ENCODE assay signal across 24 cellular contexts in genomic region chr5:113242481-113243348, GRCh38.
A peak's percentile ranks its signal among the peaks of the same experiment; 100 is the strongest.
DNase-seq lines count a peak whose midpoint lies in the region; ATAC-seq, FAIRE-seq and TF ChIP-seq lines count a peak whose summit lies in the region.
"Had no signal": no experiment of that assay in that cellular context is flagged by ENCODE, and none has a peak within 500 bp of the region (broad histone marks: within the 10 kb centered on the region; RNA-seq: fewer than 3 reads in every experiment).

No MANE protein-coding gene starts in this region.

- ATAC-seq in GM23338 (no peak), PC-3 (peak; percentile 35; the same call in 1 of the 2 replicates), HG03175 (IDR thresholded peaks at IDR 0.05; ENCODE audit: unreplicated experiment) (no peak)
- ATAC-seq: heart right ventricle; left lobe of liver; natural killer cell treated with Interleukin-12 subunit alpha and Interleukin-12 subunit beta and Interleukin-15 and Interleukin-18, amount 100 ng/mL, for 72 hours; right lobe of liver; SK-N-SH treated with all-trans-retinoic acid at 6 μM for 48 hours had no signal

- H3K4me2 ChIP-seq in GM23338 (no peak overlapping the region), PC-3 (ENCODE audit: low read length) (no peak overlapping the region), osteoblast (ENCODE audit: insufficient read depth, low read length) (no peak overlapping the region)

- BruUV-seq in PC-3 (replicated peaks; lab: Mats Ljungman, UMichigan): no TSS peak

- no peak for FAIRE-seq in frontal cortex (lab: Jason Lieb, UNC)

- H2AFZ ChIP-seq in GM23338: no peak overlapping the region
- H2AFZ ChIP-seq in PC-3 (ENCODE audit: low read length): no peak overlapping the region
- no peak overlapping the region for H2AFZ ChIP-seq in osteoblast (ENCODE audit: low read length)

- POLR2A ChIA-PET in PC-3 (lab: Charles Lee; ENCODE audit: unreplicated experiment): no interaction called here

- in situ Hi-C loops in HAP-1 (cut with MboI; ENCODE audit: low sequenced_read_pairs): no loop called here

- H3K9ac ChIP-seq in PC-3 (ENCODE audit: low read length): no peak overlapping the region

- H3K4me3 ChIP-seq in GM23338: no peak overlapping the region
- H3K4me3 ChIP-seq in PC-3 (ENCODE audit: low read length): no peak overlapping the region
- H3K4me3 ChIP-seq in epithelial cell of esophagus (ENCODE audit: low read length): no peak overlapping the region
- no peak overlapping the region for H3K4me3 ChIP-seq in osteoblast (ENCODE audit: insufficient read depth, low read length)
- H3K4me3 ChIP-seq in HAP-1: no peak overlapping the region
- H3K4me3 ChIP-seq: heart right ventricle, Peyer's patch, right lobe of liver had no signal

- CTCF ChIA-PET in PC-3 (lab: Charles Lee): no interaction called here

- peaks cover 5% of the 10 kb centered on the region for H3K27me3 Mint-ChIP-seq in GM23338 (ENCODE audit: insufficient read depth, low read depth, poor library complexity)

- H3K4me1 ChIP-seq in GM23338 (ENCODE audit: insufficient read depth) (peaks cover 23% of the 10 kb centered on the region), PC-3 (ENCODE audit: insufficient read depth, low read length) (0 out of 2 replicates have a peak, but pooled peaks cover 13% of the 10 kb centered on the region), osteoblast (ENCODE audit: insufficient read depth, low read length) (peaks cover 8% of the 10 kb centered on the region), HAP-1 (no peaks in the 10 kb centered on the region)

- H3K4me3 Mint-ChIP-seq in GM23338: no peak overlapping the region
- H3K4me3 Mint-ChIP-seq: CD14-positive monocyte; H9; natural killer cell treated with Interleukin-12 subunit alpha and Interleukin-12 subunit beta and Interleukin-15 and Interleukin-18, amount 100 ng/mL, for 72 hours had no signal

- H4K20me1 ChIP-seq in GM23338 (replicated peaks; ENCODE audit: insufficient read depth): no peaks in the 10 kb centered on the region
- no peaks in the 10 kb centered on the region for H4K20me1 ChIP-seq in PC-3 (ENCODE audit: low read length)
- no peaks in the 10 kb centered on the region for H4K20me1 ChIP-seq in osteoblast (ENCODE audit: insufficient read depth, low read length)

- H3K27me3 ChIP-seq in GM23338 (ENCODE audit: insufficient read depth) (no peaks in the 10 kb centered on the region), PC-3 (ENCODE audit: low read length) (peaks cover 6% of the 10 kb centered on the region; the same call in 1 of the 2 replicates), osteoblast (ENCODE audit: insufficient read depth, low read length) (no peaks in the 10 kb centered on the region), HAP-1 (ENCODE audit: low read depth) (no peaks in the 10 kb centered on the region)
- H3K27me3 ChIP-seq: heart right ventricle, Peyer's patch, right lobe of liver had no signal

- intact Hi-C loops in PC-3 (cut with micrococcal nuclease): no loop called here

- H3K36me3 Mint-ChIP-seq in GM23338 (ENCODE audit: low read depth): no peaks in the 10 kb centered on the region
- H3K36me3 Mint-ChIP-seq: CD14-positive monocyte; natural killer cell treated with Interleukin-12 subunit alpha and Interleukin-12 subunit beta and Interleukin-15 and Interleukin-18, amount 100 ng/mL, for 72 hours had no signal

- H3K27ac ChIP-seq in GM23338 (ENCODE audit: low read depth) (no peak overlapping the region), PC-3 (ENCODE audit: low read length) (no peak overlapping the region), osteoblast (ENCODE audit: low read depth, low read length) (no peak overlapping the region)
- H3K27ac ChIP-seq: heart right ventricle, Peyer's patch, right lobe of liver had no signal

- H3K9me2 ChIP-seq in GM23338 (ENCODE audit: insufficient read depth) (no peaks in the 10 kb centered on the region), PC-3 (replicated peaks; ENCODE audit: low read length) (no peaks in the 10 kb centered on the region)

- no peaks in the 10 kb centered on the region for H3K9me3 ChIP-seq in PC-3 (ENCODE audit: low read length)
- H3K9me3 ChIP-seq in osteoblast (ENCODE audit: low read depth, low read length): no peaks in the 10 kb centered on the region
- H3K9me3 ChIP-seq in HAP-1: no peaks in the 10 kb centered on the region
- H3K9me3 ChIP-seq: heart right ventricle, Peyer's patch, right lobe of liver had no signal

- no peaks in the 10 kb centered on the region for H3K9me3 Mint-ChIP-seq in GM23338
- H3K9me3 Mint-ChIP-seq: H9; natural killer cell treated with Interleukin-12 subunit alpha and Interleukin-12 subunit beta and Interleukin-15 and Interleukin-18, amount 100 ng/mL, for 72 hours had no signal

- H3F3A ChIP-seq in GM23338 (replicated peaks; ENCODE audit: low read depth): no peaks in the 10 kb centered on the region
- H3F3A ChIP-seq in PC-3 (ENCODE audit: low read length, unreplicated experiment): no peaks in the 10 kb centered on the region

- H3K36me3 ChIP-seq in GM23338 (ENCODE audit: insufficient read depth) (no peaks in the 10 kb centered on the region), PC-3 (ENCODE audit: low read depth, low read length) (no peaks in the 10 kb centered on the region), osteoblast (ENCODE audit: insufficient read depth, low read length) (no peaks in the 10 kb centered on the region), HAP-1 (replicated peaks) (no peaks in the 10 kb centered on the region)
- H3K36me3 ChIP-seq: heart right ventricle, Peyer's patch, right lobe of liver had no signal

- H3K79me2 ChIP-seq in GM23338 (replicated peaks; ENCODE audit: insufficient read depth) (no peaks in the 10 kb centered on the region), PC-3 (ENCODE audit: low read length) (no peaks in the 10 kb centered on the region), osteoblast (ENCODE audit: insufficient read depth, low read length) (no peaks in the 10 kb centered on the region)

- TF ChIP-seq CTCF in GM23338 (conservative IDR thresholded peaks at IDR 0.05; ENCODE audit: low read depth in 2 of 2) (no peak), PC-3 (conservative IDR thresholded peaks at IDR 0.05; ENCODE audit: low read depth, low read length) (no peak), epithelial cell of esophagus (IDR thresholded peaks at IDR 0.05; ENCODE audit: insufficient read depth, low read depth, low read length, missing control alignments) (no peak), osteoblast (IDR thresholded peaks at IDR 0.05; ENCODE audit: extremely low read depth, low read depth, low read length) (no peak)

- 0 out of 2 replicates have a peak overlapping the region, but pooled peaks have one; percentile 11 for H3K27ac Mint-ChIP-seq in GM23338
- H3K27ac Mint-ChIP-seq: CD14-positive monocyte; natural killer cell treated with Interleukin-12 subunit alpha and Interleukin-12 subunit beta and Interleukin-15 and Interleukin-18, amount 100 ng/mL, for 72 hours had no signal

- DNase-seq in GM23338 (ENCODE audit: low spot score) (no peak), PC-3 (peak; percentile 36), epithelial cell of esophagus (ENCODE audit: low read depth) (peak; percentile 77), osteoblast (ENCODE audit: insufficient read length, low spot score, missing footprints) (peak; percentile 43), frontal cortex (ENCODE audit: low spot score in 2 of 2) (no peak), SHP77 treated with DMSO at 0.1 percent for 48 hours (lab: John Stamatoyannopoulos, UW) (no peak), HAP-1 (ENCODE audit: low spot score in 2 of 2) (no peak)
- DNase-seq: activated CD4-positive, alpha-beta T cell treated with anti-CD3 and anti-CD28 coated beads, Interleukin-2, amount 50 U/mL, for 48 hours; activated CD8-positive, alpha-beta memory T cell treated with anti-CD3 and anti-CD28 coated beads, Interleukin-2, amount 50 U/mL, for 48 hours; activated effector memory CD4-positive, alpha-beta T cell treated with anti-CD3 and anti-CD28 coated beads, Interleukin-2, amount 50 U/mL, for 16 hours; effector CD4-positive, alpha-beta T cell; H9; heart right ventricle; KBM-7; NCI-H187; NCI-H2227 treated with DMSO at 0.1 percent for 48 hours; Peyer's patch; posterior cingulate gyrus; right lobe of liver had no signal

- H3K4me1 Mint-ChIP-seq in GM23338: peaks cover 35% of the 10 kb centered on the region

Comparison
In these comparisons a context has a peak if more than half of its experiments do, and no peak if none do; other contexts are left out.
1. DNase-seq: peak in PC-3 (single experiment), epithelial cell of esophagus (single experiment) and osteoblast (single experiment); none in GM23338 (single experiment), frontal cortex (0 of 2), SHP77 treated with DMSO at 0.1 percent for 48 hours (single experiment) and HAP-1 (0 of 2).